19 cellular contexts compared by ENCODE assay signal in the genomic region with DNA sequence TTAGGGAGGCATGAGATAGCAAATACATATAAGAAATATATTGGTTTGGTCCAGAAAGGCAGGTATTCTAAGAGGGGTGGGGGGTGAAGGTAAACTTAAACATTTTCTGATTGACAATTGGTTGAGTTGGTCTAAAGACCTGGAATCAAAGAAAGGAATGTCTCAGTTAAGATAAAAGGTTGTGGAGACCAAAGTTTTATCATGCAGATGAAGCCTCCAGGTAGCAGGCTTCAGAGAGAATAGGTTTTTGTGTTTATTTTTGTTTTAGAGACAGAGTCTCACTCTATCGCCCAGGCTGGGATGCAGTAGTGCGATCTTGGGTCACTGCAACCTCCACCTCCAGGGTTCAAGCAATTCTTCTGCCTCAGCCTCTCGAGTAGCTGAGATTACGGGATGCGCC.
DNase-seq lines count a peak whose midpoint lies in the region; ATAC-seq and TF ChIP-seq lines count a peak whose summit lies in the region.
"Had no signal": no experiment of that assay in that cellular context is flagged by ENCODE, and none has a peak within 500 bp of the region (broad histone marks: within the 10 kb centered on the region; RNA-seq: fewer than 3 reads in every experiment).

No MANE protein-coding gene starts in this region.

- H3K9me2 ChIP-seq in GM23338 (ENCODE audit: insufficient read depth), result no peaks in the 10 kb centered on the region

- CTCF ChIA-PET in WTC11 (lab: Charles Lee), result no interaction called here

- no peaks in the 10 kb centered on the region for H4K20me1 ChIP-seq in GM23338 (replicated peaks; ENCODE audit: insufficient read depth)
- H4K20me1 ChIP-seq: BLaER1 had no signal

- intact Hi-C loops in adrenal gland (cut with DNase I), result no loop called here

- H3K27me3 ChIP-seq in GM23338 (ENCODE audit: insufficient read depth) (no peaks in the 10 kb centered on the region), adrenal gland (no peaks in the 10 kb centered on the region)
- H3K27me3 ChIP-seq: BE2C, BLaER1 had no signal

- H3K27ac ChIP-seq in GM23338 (ENCODE audit: low read depth) (no peak overlapping the region), adrenal gland (no peak overlapping the region)
- H3K27ac ChIP-seq: BLaER1, C4-2B had no signal

- TF ChIP-seq CTCF in GM23338 (conservative IDR thresholded peaks at IDR 0.05; ENCODE audit: low read depth in 2 of 2) (no peak), WTC11 (IDR thresholded peaks at IDR 0.05) (no peak), adrenal gland (IDR thresholded peaks at IDR 0.05) (no peak)

- H3K4me1 ChIP-seq in GM23338 (ENCODE audit: insufficient read depth) (peaks cover 40% of the 10 kb centered on the region), adrenal gland (replicated peaks in 1 of 2) (no peaks in the 10 kb centered on the region)
- H3K4me1 ChIP-seq: BE2C, BLaER1, Caco-2 had no signal

- no peaks in the 10 kb centered on the region for H3K9me3 ChIP-seq in adrenal gland (replicated peaks in 1 of 3)
- H3K9me3 ChIP-seq: BE2C, BLaER1, Caco-2 had no signal

- H2AFZ ChIP-seq in GM23338, result no peak overlapping the region

- 76 to 86% (median 85%) methylated on average over 5 of the region's 5 CpGs for WGBS in adrenal gland, 4 donors

- H3K79me2 ChIP-seq in GM23338 (replicated peaks; ENCODE audit: insufficient read depth), result no peaks in the 10 kb centered on the region

- ATAC-seq in GM23338 (peak; percentile 83), WTC11 (0 out of 2 replicates have a peak, but pooled peaks have one; percentile 44), GM18873 (IDR thresholded peaks at IDR 0.05; ENCODE audit: low FRiP score, unreplicated experiment) (no peak)
- ATAC-seq: CD8-positive, alpha-beta T cell; GM12878 had no signal

- H3K9me3 Mint-ChIP-seq in GM23338 (peaks cover 35% of the 10 kb centered on the region), WTC11 (peaks cover 50% of the 10 kb centered on the region)

- DNase-seq in GM23338 (ENCODE audit: low spot score) (peak; percentile 61), WTC11 (ENCODE audit: low spot score) (no peak), iPS DF 19.7 (ENCODE audit: low read depth, low spot score) (peak; percentile 12), OCI-M2 (lab: John Stamatoyannopoulos, UW; ENCODE audit: unreplicated experiment) (no peak), adrenal gland (no peak), NCI-H1092 (lab: John Stamatoyannopoulos, UW) (no peak)
- DNase-seq: 8988T; ACHN; BE2C; Caco-2; Calu3; CD4-positive, alpha-beta T cell; CD8-positive, alpha-beta T cell; DMS79 treated with DMSO at 0.1 percent for 48 hours; GDM1 had no signal

- H3F3A ChIP-seq in GM23338 (replicated peaks; ENCODE audit: low read depth), result no peaks in the 10 kb centered on the region

- TF ChIP-seq POLR2A in adrenal gland (IDR thresholded peaks at IDR 0.05), result no peak

- no peaks in the 10 kb centered on the region for H3K36me3 Mint-ChIP-seq in GM23338 (ENCODE audit: low read depth)
- H3K36me3 Mint-ChIP-seq in WTC11, result peaks cover 17% of the 10 kb centered on the region
- H3K36me3 Mint-ChIP-seq: CD8-positive, alpha-beta T cell had no signal

- H3K27ac Mint-ChIP-seq in GM23338, result no peak overlapping the region
- no peak overlapping the region for H3K27ac Mint-ChIP-seq in WTC11
- H3K27ac Mint-ChIP-seq: CD4-positive, alpha-beta T cell; CD8-positive, alpha-beta T cell had no signal

- peak overlapping the region; percentile 35 for H3K4me2 ChIP-seq in GM23338
- H3K4me2 ChIP-seq: BLaER1 had no signal

- POLR2A ChIA-PET in WTC11 (lab: Charles Lee), result no interaction called here

- H3K36me3 ChIP-seq in GM23338 (ENCODE audit: insufficient read depth) (no peaks in the 10 kb centered on the region), adrenal gland (replicated peaks in 1 of 2) (no peaks in the 10 kb centered on the region)
- H3K36me3 ChIP-seq: BE2C, BLaER1 had no signal

- H3K4me1 Mint-ChIP-seq in GM23338 (peaks cover 17% of the 10 kb centered on the region), WTC11 (peaks cover 55% of the 10 kb centered on the region)

- H3K27me3 Mint-ChIP-seq in GM23338 (ENCODE audit: insufficient read depth, low read depth, poor library complexity) (no peaks in the 10 kb centered on the region), WTC11 (ENCODE audit: low read depth) (peaks cover 2% of the 10 kb centered on the region; the same call in 1 of the 2 replicates)
- H3K27me3 Mint-ChIP-seq: CD4-positive, alpha-beta T cell had no signal

- H3K4me3 ChIP-seq in GM23338 (0 out of 2 replicates have a peak overlapping the region, but pooled peaks have one; percentile 28), adrenal gland (no peak overlapping the region)
- H3K4me3 ChIP-seq: BLaER1, GM12878 had no signal

- no peak overlapping the region for H3K4me3 Mint-ChIP-seq in GM23338
- H3K4me3 Mint-ChIP-seq in WTC11, result no peak overlapping the region
- H3K4me3 Mint-ChIP-seq: CD4-positive, alpha-beta T cell; CD8-positive, alpha-beta T cell had no signal

TF ChIP-seq in GM23338, 12 proteins besides CTCF, POLR2A, EP300 and RAD21 (continues in another document):
- no peak for TF ChIP-seq EZH2 (IDR thresholded peaks at IDR 0.05; ENCODE audit: low read depth, unreplicated experiment)
- TF ChIP-seq, protein P1, sequence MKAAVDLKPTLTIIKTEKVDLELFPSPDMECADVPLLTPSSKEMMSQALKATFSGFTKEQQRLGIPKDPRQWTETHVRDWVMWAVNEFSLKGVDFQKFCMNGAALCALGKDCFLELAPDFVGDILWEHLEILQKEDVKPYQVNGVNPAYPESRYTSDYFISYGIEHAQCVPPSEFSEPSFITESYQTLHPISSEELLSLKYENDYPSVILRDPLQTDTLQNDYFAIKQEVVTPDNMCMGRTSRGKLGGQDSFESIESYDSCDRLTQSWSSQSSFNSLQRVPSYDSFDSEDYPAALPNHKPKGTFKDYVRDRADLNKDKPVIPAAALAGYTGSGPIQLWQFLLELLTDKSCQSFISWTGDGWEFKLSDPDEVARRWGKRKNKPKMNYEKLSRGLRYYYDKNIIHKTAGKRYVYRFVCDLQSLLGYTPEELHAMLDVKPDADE (IDR thresholded peaks at IDR 0.05), result no peak
- no peak for TF ChIP-seq ZNF114 (CRISPR knock-in tag; IDR thresholded peaks at IDR 0.05)
- TF ChIP-seq STAT1 (IDR thresholded peaks at IDR 0.05; ENCODE audit: unreplicated experiment), result no peak
- TF ChIP-seq ZNF331 (CRISPR knock-in tag; IDR thresholded peaks at IDR 0.05; ENCODE audit: low read depth), result no peak
- TF ChIP-seq POLR2AphosphoS5 (IDR thresholded peaks at IDR 0.05; ENCODE audit: low read depth), result no peak
- TF ChIP-seq CREB1 (CRISPR knock-in tag; IDR thresholded peaks at IDR 0.05; ENCODE audit: low read depth), result no peak
- TF ChIP-seq EZH2phosphoT487 (IDR thresholded peaks at IDR 0.05; ENCODE audit: unreplicated experiment), result no peak

TF ChIP-seq in WTC11, 78 proteins besides CTCF, POLR2A, EP300 and RAD21:
- no peak for TF ChIP-seq ZNF671 (CRISPR knock-in tag; IDR thresholded peaks at IDR 0.05)

Comparison
In these comparisons a context has a peak if more than half of its experiments do, and no peak if none do; other contexts are left out.
1. DNase-seq: peak in GM23338 (single experiment) and iPS DF 19.7 (single experiment); none in WTC11 (single experiment), OCI-M2 (single experiment), adrenal gland (0 of 7) and NCI-H1092 (single experiment).